1 cellular context compared by ENCODE assay signal in the genomic region with DNA sequence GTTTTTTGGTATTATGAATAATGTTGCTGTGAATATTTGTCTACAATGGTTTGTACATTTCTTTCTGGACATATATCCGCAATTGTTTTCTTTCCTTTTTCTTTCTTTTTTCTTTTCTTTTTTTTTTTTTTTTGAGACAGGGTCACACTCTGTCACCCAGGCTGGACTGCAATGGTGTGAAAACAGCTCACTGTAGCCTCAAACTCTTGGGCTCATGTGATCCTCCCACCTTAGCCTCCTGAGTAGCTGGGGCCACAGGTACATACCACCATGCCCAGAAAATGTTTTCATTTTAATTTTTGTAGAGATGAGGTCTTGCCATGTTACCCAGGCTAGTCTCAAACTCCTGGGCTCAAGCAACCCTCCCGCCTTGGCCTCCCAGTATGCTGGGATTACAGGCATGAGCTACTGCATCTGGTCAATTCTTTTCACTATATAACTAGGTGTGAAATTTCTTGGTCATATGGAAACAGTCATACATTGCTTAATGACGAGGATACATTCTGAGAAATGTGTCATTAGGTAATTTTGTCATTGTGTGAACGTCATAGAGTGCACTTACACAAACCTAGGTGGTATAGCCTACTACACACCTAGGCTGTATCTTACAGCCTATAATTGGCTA.
TF ChIP-seq lines count a peak whose summit lies in the region.

No MANE protein-coding gene starts in this region.

TF ChIP-seq in WTC11, 78 proteins besides CTCF, POLR2A, EP300 and RAD21 (continued from another document):
- no peak for TF ChIP-seq E2F4 (CRISPR knock-in tag; IDR thresholded peaks at IDR 0.05; ENCODE audit: borderline replicate concordance, low read depth)
- no peak for TF ChIP-seq ETV6 (CRISPR knock-in tag; IDR thresholded peaks at IDR 0.05)
- TF ChIP-seq NFE2L1 (CRISPR knock-in tag; IDR thresholded peaks at IDR 0.05): no peak
